Comparison of ENCODE assay signal across 8 cellular contexts in the genomic region with DNA sequence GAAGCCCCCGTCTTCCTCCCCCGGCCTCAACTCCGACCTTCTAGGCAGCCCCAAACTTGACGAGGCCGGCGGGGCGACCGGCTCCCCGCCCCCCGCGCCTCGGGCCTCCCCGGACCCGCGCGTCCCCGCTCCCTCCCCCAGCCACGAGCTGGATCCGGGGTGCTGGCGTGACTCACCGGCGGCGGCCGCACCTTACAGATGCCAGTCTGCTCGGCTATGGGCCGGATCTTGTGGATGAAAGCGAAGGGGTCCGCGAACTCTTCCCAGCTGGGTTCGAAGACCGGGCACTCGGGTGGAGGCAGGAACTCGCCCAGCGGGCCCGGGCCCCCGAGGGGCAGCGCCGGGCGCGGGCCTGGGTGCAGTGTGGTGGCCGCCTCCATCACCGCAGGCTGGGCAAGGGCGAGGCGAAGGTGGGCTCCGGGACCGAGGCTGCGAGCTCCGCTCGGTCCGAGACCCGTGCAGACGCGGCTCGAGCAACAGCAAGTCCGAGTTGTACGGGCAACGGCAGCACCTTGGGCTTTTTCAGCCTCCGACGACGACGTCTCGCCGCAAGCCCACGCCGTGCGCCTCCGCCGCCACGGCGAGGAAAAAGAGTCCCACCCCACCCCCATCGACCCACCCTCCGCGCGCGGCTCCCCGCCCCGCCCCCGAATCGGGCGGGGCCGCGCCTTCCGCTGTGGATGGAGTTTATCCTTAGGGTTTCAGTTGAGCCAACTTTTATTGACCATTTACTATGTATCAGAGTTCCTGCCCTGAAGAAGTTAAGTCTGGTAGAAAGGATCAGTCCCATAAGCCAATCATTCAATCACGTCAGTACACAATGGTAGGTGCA. TPM values are rescaled to one million over a fixed set of nuclear protein-coding genes. Genes with fewer than 3 reads are reported as not detected.
DNase-seq lines count a peak whose midpoint lies in the region; ATAC-seq, FAIRE-seq and TF ChIP-seq lines count a peak whose summit lies in the region.

Gene KDM5B, minus strand, starts transcription at position 496 of the 832 bp plus-strand sequence. Its CDS starts 116 bp downstream, at position 380.

- ATAC-seq in pancreas (peak; percentile 42 to 63 (median 48)), HG03159 (IDR thresholded peaks at IDR 0.05; ENCODE audit: unreplicated experiment) (no peak)

- peak within 1 kb of the TSS; percentile 80 for H3K27ac Mint-ChIP-seq in Calu3 (ENCODE audit: unreplicated experiment)

- H3K27me3 ChIP-seq in KMS-11 (ENCODE audit: insufficient read depth, low read depth) (peaks cover 26% of the 10 kb centered on the region), adipocyte (replicated peaks; ENCODE audit: control insufficient read depth, insufficient read depth, low read length) (no peaks in the 10 kb centered on the region), pancreas (no peaks in the 10 kb centered on the region), transverse colon (no peaks in the 10 kb centered on the region)

- H4K20me1 ChIP-seq in KMS-11 (ENCODE audit: insufficient read depth), result no peaks in the 10 kb centered on the region

- DNase-seq in Calu3 (peak; percentile 72), adipocyte (ENCODE audit: low read depth) (peak; percentile 82), cardiac septum (ENCODE audit: low spot score) (peak; percentile 90), pancreas (peak; percentile 58 to 87 (median 74)), transverse colon (peak; percentile 84)

- H3K36me3 Mint-ChIP-seq in Calu3 (ENCODE audit: insufficient read depth, unreplicated experiment), result peaks cover 54% of the 10 kb centered on the region

- H3K36me3 ChIP-seq in KMS-11 (ENCODE audit: insufficient read depth) (no peaks in the 10 kb centered on the region), adipocyte (ENCODE audit: control insufficient read depth, insufficient read depth, low read length, severe bottlenecking) (no peaks in the 10 kb centered on the region), pancreas (no peaks in the 10 kb centered on the region), transverse colon (no peaks in the 10 kb centered on the region)

- no peak within 1 kb of the TSS for H3K27ac ChIP-seq in KMS-11
- H3K27ac ChIP-seq in pancreas, result peak within 1 kb of the TSS; percentile 50 to 88 (median 75)
- H3K27ac ChIP-seq in transverse colon, result peak within 1 kb of the TSS; percentile 94 to 96 (median 95)

- H3K79me2 ChIP-seq in KMS-11 (ENCODE audit: insufficient read depth, low read depth), result no peaks in the 10 kb centered on the region

- FAIRE-seq in pancreas (lab: Jason Lieb, UNC), result no peak

- TSS peak; percentile 27 for BruUV-seq in Calu3 (replicated peaks; lab: Mats Ljungman, UMichigan)

- no peak for TF ChIP-seq EP300 in transverse colon (IDR thresholded peaks at IDR 0.05; ENCODE audit: low read depth)

- peak; percentile 92 for TF ChIP-seq POLR2A in transverse colon (IDR thresholded peaks at IDR 0.05)

- H3K4me3 Mint-ChIP-seq in Calu3 (ENCODE audit: low read depth, unreplicated experiment), result peak within 1 kb of the TSS; percentile 82

- H3K9ac ChIP-seq in KMS-11, result peak within 1 kb of the TSS; percentile 35; the same call in 1 of the 2 replicates
- peak within 1 kb of the TSS; percentile 94 for H3K9ac ChIP-seq in adipocyte (ENCODE audit: low read length)

- 1% methylated on average over 69 to 84 of the region's 84 CpGs for WGBS in pancreas, 2 donors
- 1% methylated on average over 62 of the region's 84 CpGs; no CpG with 5 or more reads in 1 of the 2 donors for WGBS in transverse colon (ENCODE audit: low coverage in 1 of 2), 2 donors

- H3K9me3 ChIP-seq in adipocyte (ENCODE audit: control insufficient read depth, low read length) (no peaks in the 10 kb centered on the region), pancreas (no peaks in the 10 kb centered on the region), transverse colon (no peaks in the 10 kb centered on the region)

- H3K4me2 ChIP-seq in KMS-11, result peak within 1 kb of the TSS; percentile 83

- H2AFZ ChIP-seq in KMS-11 (ENCODE audit: low read depth), result peak within 1 kb of the TSS; percentile 94

- TF ChIP-seq CTCF in Calu3 (IDR thresholded peaks at IDR 0.05; ENCODE audit: unreplicated experiment) (no peak), KMS-11 (conservative IDR thresholded peaks at IDR 0.05; ENCODE audit: low read depth, low read length) (no peak), pancreas (IDR thresholded peaks at IDR 0.05) (no peak), transverse colon (IDR thresholded peaks at IDR 0.05) (no peak)

- intact Hi-C loops in Calu3 (cut with micrococcal nuclease; ENCODE audit: unreplicated experiment) (no loop called here), cardiac septum (cut with DNase I) (loop anchor here (5.0 kb wide), 1 partner anchor 149 kb away; the partner anchor contains the start of gene ADIPOR1), pancreas (cut with DNase I) (no loop called here), transverse colon (cut with DNase I; ENCODE audit: low total_unique reads) (no loop called here)
- intact Hi-C loops in T-helper 1 cell treated with Interleukin-12 subunit alpha and Interleukin-12 subunit beta and Interleukin-4 antibody, amounts not matched to agents 30 ng/mL and 1 ng/mL, for 36 hours (cut with micrococcal nuclease), result loop anchor here (1.0 to 10.0 kb wide), 4 partner anchors 149 to 983 kb away; partner anchors contain the start of genes IPO9 and PTPN7

- H3K27me3 Mint-ChIP-seq in Calu3 (ENCODE audit: unreplicated experiment), result no peaks in the 10 kb centered on the region

- peaks cover 22% of the 10 kb centered on the region for H3K4me1 ChIP-seq in KMS-11 (ENCODE audit: low read depth, poor library complexity, severe bottlenecking)
- peaks cover 49% of the 10 kb centered on the region for H3K4me1 ChIP-seq in adipocyte (ENCODE audit: control insufficient read depth, insufficient read depth, low read length)
- peaks cover 0 to 16% (median 0%) of the 10 kb centered on the region in 3 donors for H3K4me1 ChIP-seq in pancreas
- peaks cover 3 to 55% (median 30%) of the 10 kb centered on the region in 4 donors for H3K4me1 ChIP-seq in transverse colon

- CTCF ChIA-PET in Calu3 (lab: Charles Lee), result interaction anchor here (0.7 to 0.8 kb wide), 2 partner anchors 53 to 1279 kb away, joined by 3 to 4 read pairs; no protein-coding TSS in a partner anchor

- peaks cover 52% of the 10 kb centered on the region for H3K4me1 Mint-ChIP-seq in Calu3 (ENCODE audit: low read depth, unreplicated experiment)

- H3K4me3 ChIP-seq in KMS-11 (IDR thresholded peaks at IDR 0.05; ENCODE audit: insufficient read depth, low read depth, low read length) (peak within 1 kb of the TSS; percentile 97), adipocyte (ENCODE audit: low read length) (peak within 1 kb of the TSS; percentile 96), pancreas (peak within 1 kb of the TSS; percentile 62 to 98 (median 92)), transverse colon (peak within 1 kb of the TSS; percentile 80 to 94 (median 88))

- in situ Hi-C loops in transverse colon (cut with MboI; ENCODE audit: low pct_ligation_motif_present in 1 of 4, low pct_unique_long_range_greater_than_20kb in 1 of 4, low sequenced_read_pairs in 3 of 4), result no loop called here

- no peaks in the 10 kb centered on the region for H3K9me3 Mint-ChIP-seq in Calu3 (ENCODE audit: low read depth, unreplicated experiment)

RNA-seq across cellular contexts. Expression of gene KDM5B, which starts in this region (rescaled TPM):
- total RNA-seq in Calu3 (2022) (86.6 and 86.7 TPM in 2 replicates), cardiac septum (21.7 TPM), pancreas (10 to 100 TPM; 18.2 to 47.0 (median 25.1) TPM), transverse colon (100 to 1,000 TPM in 1 of 4 donors, 10 to 100 TPM in 3; 50.5 to 104 (median 71.7) TPM)
- 126 and 132 TPM in 2 replicates for total RNA-seq in T-helper 1 cell treated with Interleukin-12 subunit alpha and Interleukin-12 subunit beta and Interleukin-4 antibody, amounts not matched to agents 30 ng/mL and 1 ng/mL, for 36 hours
- polyA plus RNA-seq in pancreas, result 10 to 100 TPM in 1 of 2 donors, 1 to 10 TPM in 1; 7.3 to 10.5 TPM

Comparison
In these comparisons a context has a peak if more than half of its experiments do, and no peak if none do; other contexts are left out.
1. intact Hi-C loops: an anchor here in T-helper 1 cell treated with Interleukin-12 subunit alpha and Interleukin-12 subunit beta and Interleukin-4 antibody, amounts not matched to agents 30 ng/mL and 1 ng/mL, for 36 hours (1.0 to 10.0 kb wide) and cardiac septum (5.0 kb wide); none called in Calu3, pancreas and transverse colon.